Comparison of ENCODE assay signal across 12 cellular contexts in the genomic region with DNA sequence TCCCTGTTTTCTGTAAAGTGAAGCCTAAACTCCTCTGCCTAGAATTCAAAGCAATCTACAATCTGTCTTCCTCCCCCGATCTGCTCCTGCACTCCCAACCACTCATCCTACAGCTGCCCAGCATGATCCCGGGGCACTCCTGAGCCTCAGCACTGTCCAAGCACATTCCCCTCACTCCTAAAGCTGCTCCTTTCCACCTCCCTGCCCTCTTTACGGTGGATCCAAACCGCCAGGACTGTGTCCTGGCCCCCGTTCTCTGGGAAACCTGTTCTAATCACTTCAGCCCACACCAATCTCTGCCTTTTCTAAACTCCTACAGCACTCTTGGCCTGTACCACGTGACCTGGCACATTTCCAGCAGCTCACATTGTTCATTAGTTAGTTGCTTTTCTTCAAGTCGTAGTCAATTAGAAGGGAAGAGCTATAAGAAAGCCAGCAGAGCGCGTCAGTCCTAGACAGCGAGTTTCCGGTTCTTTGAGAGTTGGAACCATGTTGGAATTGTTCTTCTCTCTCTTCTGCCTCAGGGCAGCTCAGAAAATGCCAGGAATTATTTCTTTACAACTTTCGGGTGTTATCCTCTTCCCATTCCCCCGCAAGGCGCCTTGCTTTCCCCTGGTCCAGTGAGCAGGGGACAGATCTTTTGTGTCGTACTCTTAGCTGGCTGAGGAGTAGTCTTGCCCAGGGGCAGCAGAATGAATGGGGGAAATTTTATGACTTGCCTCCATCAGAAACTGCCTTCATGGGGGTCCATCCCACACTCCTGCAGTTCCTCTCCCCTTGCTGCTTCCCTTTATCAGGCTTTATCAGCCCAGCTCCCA.
DNase-seq lines count a peak whose midpoint lies in the region; ATAC-seq lines count a peak whose summit lies in the region.
"Had no signal": no experiment of that assay in that cellular context is flagged by ENCODE, and none has a peak within 500 bp of the region (broad histone marks: within the 10 kb centered on the region; RNA-seq: fewer than 3 reads in every experiment).

No MANE protein-coding gene starts in this region.

- peak; percentile 20 for DNase-seq in NCI-H345 (lab: John Stamatoyannopoulos, UW)
- no peak for DNase-seq in NCI-H345 treated with DMSO at 0.1 percent for 48 hours (lab: John Stamatoyannopoulos, UW; ENCODE audit: unreplicated experiment)
- DNase-seq in astrocyte of the hippocampus (ENCODE audit: low read depth, low spot score): peak; percentile 76
- DNase-seq in right cardiac atrium: peak; percentile 45 to 77 (median 64)
- peak; percentile 36 for DNase-seq in superior temporal gyrus (ENCODE audit: extremely low spot score)
- DNase-seq: ACHN; activated T-cell treated with anti-CD3 and anti-CD28 coated beads, Interleukin-2, amount 50 U/mL, for 1 hour; immature natural killer cell; SW 1271 had no signal

- H3K4me3 ChIP-seq in right cardiac atrium (ENCODE audit: low read length): no peak overlapping the region

- intact Hi-C loops in right cardiac atrium (cut with DNase I): no loop called here

- H3K27me3 ChIP-seq in right cardiac atrium (ENCODE audit: control insufficient read depth, insufficient read depth): no peaks in the 10 kb centered on the region

- peak in 1 of 2 donors; percentile 31 for ATAC-seq in right cardiac atrium
- no peak for ATAC-seq in GM19452 (IDR thresholded peaks at IDR 0.05; ENCODE audit: unreplicated experiment)
- no peak for ATAC-seq in GM18498 (IDR thresholded peaks at IDR 0.05; ENCODE audit: unreplicated experiment)
- no peak for ATAC-seq in GM19023 (IDR thresholded peaks at IDR 0.05; ENCODE audit: unreplicated experiment)

- no peaks in the 10 kb centered on the region for H3K9me3 ChIP-seq in right cardiac atrium (ENCODE audit: control insufficient read depth, low read length)

- WGBS in right cardiac atrium: 58% methylated on average over 15 of the region's 15 CpGs

- H3K27ac ChIP-seq in right cardiac atrium (ENCODE audit: low read length): no peak overlapping the region

- no peaks in the 10 kb centered on the region for H3K4me1 ChIP-seq in right cardiac atrium (ENCODE audit: control insufficient read depth, insufficient read depth, low read length)
